13 cellular contexts compared by ENCODE assay signal in genomic region chr5:59800375-59800893, GRCh38.
DNase-seq lines count a peak whose midpoint lies in the region; ATAC-seq, FAIRE-seq and TF ChIP-seq lines count a peak whose summit lies in the region.
"Had no signal": no experiment of that assay in that cellular context is flagged by ENCODE, and none has a peak within 500 bp of the region (broad histone marks: within the 10 kb centered on the region; RNA-seq: fewer than 3 reads in every experiment).

No MANE protein-coding gene starts in this region.

- no peaks in the 10 kb centered on the region for H3K4me1 ChIP-seq in effector memory CD4-positive, alpha-beta T cell (ENCODE audit: control insufficient read depth, insufficient read depth, low read length, poor library complexity, severe bottlenecking)

- H3K27me3 Mint-ChIP-seq in chondrocyte (ENCODE audit: low read depth), result no peaks in the 10 kb centered on the region

- no peak overlapping the region for H3K4me3 ChIP-seq in effector memory CD4-positive, alpha-beta T cell (ENCODE audit: insufficient read depth, low read depth, low read length, poor library complexity, severe bottlenecking)

- H3K4me3 Mint-ChIP-seq in chondrocyte (ENCODE audit: unreplicated experiment), result no peak overlapping the region

- no peak overlapping the region for H3K27ac Mint-ChIP-seq in chondrocyte (ENCODE audit: unreplicated experiment)

- peak overlapping the region; percentile 67 for H3K27ac ChIP-seq in 22Rv1
- no peak overlapping the region for H3K27ac ChIP-seq in caudate nucleus (ENCODE audit: low read depth, low read length)
- no peak overlapping the region for H3K27ac ChIP-seq in effector memory CD4-positive, alpha-beta T cell (ENCODE audit: insufficient read depth, low read length, poor library complexity, severe bottlenecking)

- H3K36me3 Mint-ChIP-seq in chondrocyte (ENCODE audit: low read depth), result no peaks in the 10 kb centered on the region

- peaks cover 5% of the 10 kb centered on the region for H3K4me1 Mint-ChIP-seq in chondrocyte (ENCODE audit: low read depth)

- peak; percentile 3 for ATAC-seq in GM19395 (IDR thresholded peaks at IDR 0.05; ENCODE audit: unreplicated experiment)
- peak; percentile 12 for ATAC-seq in HG03354 (IDR thresholded peaks at IDR 0.05; ENCODE audit: poor library complexity, severe bottlenecking, unreplicated experiment)
- ATAC-seq: HepG2 had no signal

- no peak for FAIRE-seq in GM19239 (lab: Jason Lieb, UNC)
- FAIRE-seq: HepG2 had no signal

- TF ChIP-seq CTCF in 22Rv1 (IDR thresholded peaks at IDR 0.05) (peak; percentile 47), chondrocyte (IDR thresholded peaks at IDR 0.05) (peak; percentile 29)

- no peaks in the 10 kb centered on the region for H3K36me3 ChIP-seq in effector memory CD4-positive, alpha-beta T cell (ENCODE audit: control insufficient read depth, insufficient read depth, low read length)

- H3K9me3 ChIP-seq in effector memory CD4-positive, alpha-beta T cell (ENCODE audit: control insufficient read depth, low read length), result no peaks in the 10 kb centered on the region

- H3K9me3 Mint-ChIP-seq in chondrocyte (ENCODE audit: low read depth), result no peaks in the 10 kb centered on the region

- H3K27me3 ChIP-seq in effector memory CD4-positive, alpha-beta T cell (replicated peaks; ENCODE audit: control insufficient read depth, insufficient read depth, low read length, poor library complexity, severe bottlenecking), result no peaks in the 10 kb centered on the region

- no peak for DNase-seq in chondrocyte (ENCODE audit: low spot score)
- DNase-seq in activated CD4-positive, alpha-beta T cell treated with anti-CD3 and anti-CD28 coated beads for 4 hours, result no peak
- no peak for DNase-seq in caudate nucleus (lab: John Stamatoyannopoulos, UW)
- DNase-seq in effector memory CD4-positive, alpha-beta T cell, result no peak
- DNase-seq in GM19239 (ENCODE audit: insufficient read length, low spot score), result no peak
- DNase-seq: NCI-H1417 treated with DMSO at 0.1 percent for 48 hours; SIG-M5; stimulated activated CD4-positive, alpha-beta T cell treated with anti-CD3 and anti-CD28 coated beads, Interleukin-4, amount 100 ng/mL, for 4 hours; stimulated activated naive CD4-positive, alpha-beta T cell treated with Interleukin-2 at 50 U/mL for 16 hours had no signal
